ENCODE assay signal across 27 cellular contexts in genomic region chr17:39555368-39555767, GRCh38. TPM values are rescaled to one million over a fixed set of nuclear protein-coding genes. Genes with fewer than 3 reads are reported as not detected.
"Had no signal": no experiment of that assay in that cellular context is flagged by ENCODE, and none has a peak within 500 bp of the region (broad histone marks: within the 10 kb centered on the region; RNA-seq: fewer than 3 reads in every experiment).

No MANE protein-coding gene starts in this region.

- H3K27ac Mint-ChIP-seq: activated CD8-positive, alpha-beta T cell treated with anti-CD3 and anti-CD28 coated beads for 36 hours; activated naive CD4-positive, alpha-beta T cell treated with anti-CD3 and anti-CD28 coated beads, Interleukin-2, amount 10 ng/mL, durations not matched to agents 7 days and 5 days; activated naive CD8-positive, alpha-beta T cell treated with anti-CD3 and anti-CD28 coated beads for 36 hours; activated T-cell treated with anti-CD3 and anti-CD28 coated beads, Interleukin-2, amount 50 U/mL, for 72 hours; activated T-helper 2 cell treated with anti-CD3 and anti-CD28 coated beads, Interferon-gamma antibody, Interleukin-2, Interleukin-4, amounts not matched to agents 10 μg/mL and 5 μg/mL and 100 μg/mL, durations not matched to agents 14 hours and 24 hours and 36 hours had no signal

- H3K4me1 Mint-ChIP-seq: activated naive CD4-positive, alpha-beta T cell treated with anti-CD3 and anti-CD28 coated beads, Interleukin-2, amount 10 ng/mL, durations not matched to agents 7 days and 5 days; activated naive CD8-positive, alpha-beta T cell treated with anti-CD3 and anti-CD28 coated beads for 36 hours; central memory CD8-positive, alpha-beta T cell had no signal

- H3K4me1 ChIP-seq: breast epithelium had no signal

- H3K9me3 Mint-ChIP-seq: activated CD8-positive, alpha-beta T cell treated with anti-CD3 and anti-CD28 coated beads for 36 hours; activated naive CD4-positive, alpha-beta T cell treated with anti-CD3 and anti-CD28 coated beads, Interleukin-2, amount 10 ng/mL, durations not matched to agents 7 days and 5 days; activated naive CD8-positive, alpha-beta T cell treated with anti-CD3 and anti-CD28 coated beads for 36 hours; activated T-cell treated with anti-CD3 and anti-CD28 coated beads, Interleukin-2, amount 50 U/mL, for 72 hours; activated T-helper 2 cell treated with anti-CD3 and anti-CD28 coated beads, Interferon-gamma antibody, Interleukin-2, Interleukin-4, amounts not matched to agents 10 μg/mL and 5 μg/mL and 100 μg/mL, durations not matched to agents 14 hours and 24 hours and 36 hours; central memory CD8-positive, alpha-beta T cell had no signal

- DNase-seq: activated CD4-positive, alpha-beta T cell treated with anti-CD3 and anti-CD28 coated beads for 4 hours; activated CD8-positive, alpha-beta memory T cell treated with anti-CD3 and anti-CD28 coated beads, Interleukin-2, amount 50 U/mL, for 4 hours; activated CD8-positive, alpha-beta T cell treated with anti-CD3 and anti-CD28 coated beads for 36 hours; activated gamma-delta T cell treated with Interleukin-2 at 50 U/mL for 16 hours; activated naive CD4-positive, alpha-beta T cell treated with anti-CD3 and anti-CD28 coated beads, Interleukin-2, amount 10 ng/mL, durations not matched to agents 7 days and 5 days; activated naive CD8-positive, alpha-beta T cell treated with anti-CD3 and anti-CD28 coated beads for 36 hours; activated T-cell treated with anti-CD3 and anti-CD28 coated beads, Interleukin-2, amount 50 U/mL, for 72 hours; anterior cingulate cortex; KG1; NCI-H1048; NCI-H1694; NCI-H2029; NCI-H345; NCI-H510A; NCI-H748 treated with DMSO at 0.1 percent for 48 hours; SK-N-SH; T-helper 1 cell; WERI-Rb-1 had no signal

- ATAC-seq: activated CD4-positive, CD25-positive, alpha-beta regulatory T cell treated with anti-CD3 and anti-CD28 coated beads, Interleukin-2, amount 50 U/mL, for 24 hours; activated CD8-positive, alpha-beta T cell treated with anti-CD3 and anti-CD28 coated beads for 36 hours; activated T-cell treated with anti-CD3 and anti-CD28 coated beads, Interleukin-2, amount 50 U/mL, for 72 hours had no signal

- H3K27ac ChIP-seq: breast epithelium, WERI-Rb-1 had no signal

- H3K4me2 ChIP-seq: SK-N-SH had no signal

- H3K9ac ChIP-seq: SK-N-SH had no signal

- H3K27me3 ChIP-seq: breast epithelium had no signal

- H3K4me3 ChIP-seq: breast epithelium had no signal

- H3K27me3 Mint-ChIP-seq: activated CD8-positive, alpha-beta T cell treated with anti-CD3 and anti-CD28 coated beads for 36 hours; activated naive CD4-positive, alpha-beta T cell treated with anti-CD3 and anti-CD28 coated beads, Interleukin-2, amount 10 ng/mL, durations not matched to agents 7 days and 5 days; activated naive CD8-positive, alpha-beta T cell treated with anti-CD3 and anti-CD28 coated beads for 36 hours; central memory CD8-positive, alpha-beta T cell had no signal

- H3K36me3 ChIP-seq: breast epithelium had no signal

- H3K4me3 Mint-ChIP-seq: activated CD8-positive, alpha-beta T cell treated with anti-CD3 and anti-CD28 coated beads for 36 hours; activated naive CD4-positive, alpha-beta T cell treated with anti-CD3 and anti-CD28 coated beads, Interleukin-2, amount 10 ng/mL, durations not matched to agents 7 days and 5 days; activated naive CD8-positive, alpha-beta T cell treated with anti-CD3 and anti-CD28 coated beads for 36 hours; activated T-cell treated with anti-CD3 and anti-CD28 coated beads, Interleukin-2, amount 50 U/mL, for 72 hours; central memory CD8-positive, alpha-beta T cell had no signal

- H3K9me3 ChIP-seq: breast epithelium, SK-N-SH had no signal

RNA-seq across cellular contexts. Expression of gene NEUROD2, which starts 52.4 kb away (rescaled TPM):
- total RNA-seq: activated CD8-positive, alpha-beta T cell treated with anti-CD3 and anti-CD28 coated beads for 36 hours; activated naive CD8-positive, alpha-beta T cell treated with anti-CD3 and anti-CD28 coated beads for 36 hours; activated T-cell treated with anti-CD3 and anti-CD28 coated beads, Interleukin-2, amount 50 U/mL, for 72 hours; activated T-helper 2 cell treated with anti-CD3 and anti-CD28 coated beads, Interferon-gamma antibody, Interleukin-2, Interleukin-4, amounts not matched to agents 10 μg/mL and 5 μg/mL and 100 μg/mL, durations not matched to agents 14 hours and 24 hours and 36 hours; breast epithelium; LHCN-M2; M059J; OCI-LY7; RPMI7951; T-helper 2 cell treated with Interferon-gamma antibody and Interleukin-4, amounts not matched to agents 100 ng/mL and 5 ng/mL, for 36 hours had no signal
- polyA plus RNA-seq: SK-N-SH had no signal
